Comparison of ENCODE assay signal across 23 cellular contexts in the genomic region with DNA sequence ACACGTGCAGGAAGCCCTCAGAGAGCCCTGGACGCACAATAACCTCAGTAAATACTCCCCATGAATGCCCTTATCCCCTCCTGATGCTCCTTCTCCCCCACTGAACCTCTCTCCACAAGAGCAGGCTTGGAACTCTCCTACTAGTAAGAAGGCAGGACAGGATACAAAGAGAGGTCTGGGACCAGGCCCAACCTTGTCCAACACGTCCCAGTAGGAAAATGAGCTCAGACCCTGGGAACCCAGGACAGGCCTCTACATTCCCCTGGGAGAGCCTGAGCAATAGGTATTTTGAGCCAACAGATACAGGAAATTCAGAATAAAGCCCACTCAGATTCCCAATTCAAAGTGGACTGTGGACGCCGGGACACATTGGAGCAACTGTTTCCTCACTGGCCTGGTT. TPM values are rescaled to one million over a fixed set of nuclear protein-coding genes. Genes with fewer than 3 reads are reported as not detected.
DNase-seq lines count a peak whose midpoint lies in the region; ATAC-seq and TF ChIP-seq lines count a peak whose summit lies in the region.
"Had no signal": no experiment of that assay in that cellular context is flagged by ENCODE, and none has a peak within 500 bp of the region (broad histone marks: within the 10 kb centered on the region; RNA-seq: fewer than 3 reads in every experiment).

No MANE protein-coding gene starts in this region.

- H3K36me3 Mint-ChIP-seq in glutamatergic neuron (ENCODE audit: unreplicated experiment), result no peaks in the 10 kb centered on the region
- H3K36me3 Mint-ChIP-seq: activated naive CD8-positive, alpha-beta T cell; naive thymus-derived CD8-positive, alpha-beta T cell; T-cell had no signal

- intact Hi-C loops in heart left ventricle (cut with DNase I) (loop anchor here in 1 of 10 donors (2.0 kb wide), 1 partner anchor 18 kb away; no protein-coding TSS in a partner anchor), cardiac septum (cut with DNase I) (no loop called here), upper lobe of right lung (cut with DNase I) (no loop called here)

- H3K36me3 ChIP-seq in heart left ventricle (no peaks in the 10 kb centered on the region), upper lobe of right lung (no peaks in the 10 kb centered on the region)
- H3K36me3 ChIP-seq: BE2C had no signal

- TF ChIP-seq CTCF in heart left ventricle (IDR thresholded peaks at IDR 0.05), result no peak
- TF ChIP-seq CTCF in glutamatergic neuron (IDR thresholded peaks at IDR 0.05; ENCODE audit: partially characterized antibody, unreplicated experiment), result no peak
- TF ChIP-seq CTCF in upper lobe of right lung (IDR thresholded peaks at IDR 0.05), result no peak

- no peak for TF ChIP-seq POLR2A in heart left ventricle (IDR thresholded peaks at IDR 0.05)

- H3K9me3 ChIP-seq in heart left ventricle (no peaks in the 10 kb centered on the region), upper lobe of right lung (no peaks in the 10 kb centered on the region)
- H3K9me3 ChIP-seq: BE2C, body of pancreas had no signal

- H3K27ac ChIP-seq in heart left ventricle (peak overlapping the region in 11 of 12 donors; percentile 59 to 89 (median 83)), upper lobe of right lung (peak overlapping the region; percentile 75)
- H3K27ac ChIP-seq: 22Rv1 had no signal

- H3K4me3 ChIP-seq in heart left ventricle, result no peak overlapping the region
- H3K4me3 ChIP-seq in upper lobe of right lung, result no peak overlapping the region
- H3K4me3 ChIP-seq: body of pancreas had no signal

- peaks cover 11% of the 10 kb centered on the region for H3K27me3 Mint-ChIP-seq in glutamatergic neuron (ENCODE audit: unreplicated experiment)

- DNase-seq in heart left ventricle, result no peak
- no peak for DNase-seq in cardiac septum (ENCODE audit: low spot score)
- DNase-seq in glutamatergic neuron, result no peak
- DNase-seq in retina, result peak; percentile 34
- DNase-seq in upper lobe of right lung, result no peak
- no peak for DNase-seq in EL
- DNase-seq in D341Med (ENCODE audit: low spot score), result no peak
- DNase-seq: activated CD4-positive, alpha-beta memory T cell treated with anti-CD3 and anti-CD28 coated beads, Interleukin-2, amount 10 ng/mL, durations not matched to agents 7 days and 5 days; activated T-cell treated with anti-CD3 and anti-CD28 coated beads, Interleukin-2, amount 50 U/mL, for 4 hours; BE2C; body of pancreas; HCEC 1CT; MM.1S; naive thymus-derived CD8-positive, alpha-beta T cell; NCI-H2029; stimulated activated naive CD4-positive, alpha-beta T cell; T-cell had no signal

- H3K27me3 ChIP-seq in heart left ventricle, result peaks cover 0 to 15% (median 0%) of the 10 kb centered on the region in 9 donors
- peaks cover 5% of the 10 kb centered on the region for H3K27me3 ChIP-seq in upper lobe of right lung
- H3K27me3 ChIP-seq: BE2C, body of pancreas had no signal

- ATAC-seq in heart left ventricle (no peak), upper lobe of right lung (no peak), GM18502 (IDR thresholded peaks at IDR 0.05; ENCODE audit: poor library complexity, unreplicated experiment) (no peak)
- ATAC-seq: activated T-cell treated with anti-CD3 and anti-CD28 coated beads, Interleukin-2, amount 50 U/mL, for 4 hours; body of pancreas; esophagus mucosa; naive thymus-derived CD8-positive, alpha-beta T cell; T-cell had no signal

- WGBS in heart left ventricle, 4 donors, result 41 to 66% (median 48%) methylated on average over 4 to 5 of the region's 5 CpGs

- H3K27ac Mint-ChIP-seq in glutamatergic neuron (ENCODE audit: unreplicated experiment), result peak overlapping the region; percentile 54
- H3K27ac Mint-ChIP-seq: activated CD4-positive, alpha-beta memory T cell treated with anti-CD3 and anti-CD28 coated beads, Interleukin-2, amount 10 ng/mL, durations not matched to agents 7 days and 5 days; activated naive CD8-positive, alpha-beta T cell; IgD-negative memory B cell; naive thymus-derived CD8-positive, alpha-beta T cell; T-cell had no signal

- H3K4me1 ChIP-seq in heart left ventricle (peaks cover 5 to 81% (median 66%) of the 10 kb centered on the region in 12 donors), upper lobe of right lung (peaks cover 30% of the 10 kb centered on the region)

- H3K9me3 Mint-ChIP-seq in glutamatergic neuron (ENCODE audit: unreplicated experiment), result peaks cover 26% of the 10 kb centered on the region
- H3K9me3 Mint-ChIP-seq: activated CD4-positive, alpha-beta memory T cell treated with anti-CD3 and anti-CD28 coated beads, Interleukin-2, amount 10 ng/mL, durations not matched to agents 7 days and 5 days; activated T-cell treated with anti-CD3 and anti-CD28 coated beads, Interleukin-2, amount 50 U/mL, for 4 hours; T-cell had no signal

- peak overlapping the region; percentile 61 for H3K4me3 Mint-ChIP-seq in glutamatergic neuron (ENCODE audit: unreplicated experiment)
- H3K4me3 Mint-ChIP-seq: activated CD4-positive, alpha-beta memory T cell treated with anti-CD3 and anti-CD28 coated beads, Interleukin-2, amount 10 ng/mL, durations not matched to agents 7 days and 5 days; activated naive CD8-positive, alpha-beta T cell; activated T-cell treated with anti-CD3 and anti-CD28 coated beads, Interleukin-2, amount 50 U/mL, for 4 hours; naive thymus-derived CD8-positive, alpha-beta T cell; T-cell had no signal

- peaks cover 64% of the 10 kb centered on the region for H3K4me1 Mint-ChIP-seq in glutamatergic neuron (ENCODE audit: low read depth, unreplicated experiment)
- H3K4me1 Mint-ChIP-seq: activated CD4-positive, alpha-beta memory T cell treated with anti-CD3 and anti-CD28 coated beads, Interleukin-2, amount 10 ng/mL, durations not matched to agents 7 days and 5 days; IgD-negative memory B cell; T-cell had no signal

RNA-seq across cellular contexts. Expression of a gene that starts 19.2 kb away (rescaled TPM):
- total RNA-seq in heart left ventricle (10 to 100 TPM in 2 of 9 donors, 1 to 10 TPM in 7; 3.3 to 10.4 (median 7.3) TPM), cardiac septum (8.6 TPM), glutamatergic neuron (ENCODE audit: unreplicated experiment) (149 TPM), upper lobe of right lung (11.9 TPM)
- polyA plus RNA-seq in heart left ventricle, result 1 to 10 TPM; 1.8 to 3.0 TPM
- total RNA-seq: activated CD4-positive, alpha-beta memory T cell treated with anti-CD3 and anti-CD28 coated beads, Interleukin-2, amount 10 ng/mL, durations not matched to agents 7 days and 5 days; naive thymus-derived CD8-positive, alpha-beta T cell; NCI-H460 had no signal
- polyA plus RNA-seq: IgD-negative memory B cell; naive thymus-derived CD8-positive, alpha-beta T cell had no signal

Comparison
In these comparisons a context has a peak if more than half of its experiments do, and no peak if none do; other contexts are left out.
1. RNA of a gene that starts 19.2 kb away (total RNA-seq): 149 TPM in glutamatergic neuron (single experiment); 11.9 TPM in upper lobe of right lung (single experiment), 8.6 TPM in cardiac septum (single experiment) and 3.3 to 10.4 TPM in heart left ventricle; every median in the first group is over 10 times any median in the second.